22 cellular contexts compared by ENCODE assay signal in genomic region chr1:182205378-182206022, GRCh38.
DNase-seq lines count a peak whose midpoint lies in the region; ATAC-seq, FAIRE-seq and TF ChIP-seq lines count a peak whose summit lies in the region.
"Had no signal": no experiment of that assay in that cellular context is flagged by ENCODE, and none has a peak within 500 bp of the region (broad histone marks: within the 10 kb centered on the region; RNA-seq: fewer than 3 reads in every experiment).

No MANE protein-coding gene starts in this region.

- intact Hi-C loops in MCF 10A (cut with micrococcal nuclease): no loop called here
- intact Hi-C loops in stomach (cut with DNase I; ENCODE audit: low total_unique reads): no loop called here

- H3K9me3 Mint-ChIP-seq in MCF 10A (ENCODE audit: unreplicated experiment): no peaks in the 10 kb centered on the region
- H3K9me3 Mint-ChIP-seq: activated CD8-positive, alpha-beta T cell treated with anti-CD3 and anti-CD28 coated beads for 36 hours; activated naive CD8-positive, alpha-beta T cell treated with anti-CD3 and anti-CD28 coated beads, Interleukin-2, amount 10 ng/mL, durations not matched to agents 7 days and 5 days; H9; neural crest cell; type B pancreatic cell had no signal

- peaks cover 8% of the 10 kb centered on the region for H3K4me1 Mint-ChIP-seq in MCF 10A (ENCODE audit: insufficient read depth, unreplicated experiment)

- TF ChIP-seq EP300 in stomach (IDR thresholded peaks at IDR 0.05): no peak

- TF ChIP-seq CTCF in D721Med (IDR thresholded peaks at IDR 0.05; ENCODE audit: insufficient read depth, missing control alignments): no peak
- no peak for TF ChIP-seq CTCF in MCF 10A (IDR thresholded peaks at IDR 0.05; ENCODE audit: unreplicated experiment)
- no peak for TF ChIP-seq CTCF in hepatocyte (IDR thresholded peaks at IDR 0.05; ENCODE audit: poor library complexity)
- no peak for TF ChIP-seq CTCF in stomach (IDR thresholded peaks at IDR 0.05)

- H3K79me2 ChIP-seq in hepatocyte: no peaks in the 10 kb centered on the region

- ATAC-seq in GM18520 (IDR thresholded peaks at IDR 0.05; ENCODE audit: unreplicated experiment) (no peak), GM19328 (IDR thresholded peaks at IDR 0.05; ENCODE audit: unreplicated experiment) (no peak)
- ATAC-seq: activated CD8-positive, alpha-beta T cell treated with anti-CD3 and anti-CD28 coated beads for 36 hours had no signal

- no peak overlapping the region for H3K4me3 ChIP-seq in hepatocyte
- H3K4me3 ChIP-seq in stomach: no peak overlapping the region

- H3K27me3 Mint-ChIP-seq in MCF 10A (ENCODE audit: insufficient read depth, unreplicated experiment): no peaks in the 10 kb centered on the region
- H3K27me3 Mint-ChIP-seq: activated CD8-positive, alpha-beta T cell treated with anti-CD3 and anti-CD28 coated beads for 36 hours; type B pancreatic cell had no signal

- POLR2A ChIA-PET in MCF 10A (lab: Yijun Ruan, JAX): interaction anchor here (0.5 to 4.0 kb wide), 21 partner anchors 9 to 191 kb away, joined by 3 to 25 read pairs (median 4); no protein-coding TSS in a partner anchor

- H3K27me3 ChIP-seq in hepatocyte: no peaks in the 10 kb centered on the region
- H3K27me3 ChIP-seq in stomach: no peaks in the 10 kb centered on the region

- CTCF ChIA-PET in MCF 10A (lab: Yijun Ruan, JAX): interaction anchor here (0.6 to 4.5 kb wide), 11 partner anchors 8 to 192 kb away, joined by 3 to 42 read pairs (median 4); no protein-coding TSS in a partner anchor

- H3K27ac Mint-ChIP-seq in MCF 10A (ENCODE audit: low read depth, unreplicated experiment): no peak overlapping the region
- H3K27ac Mint-ChIP-seq: activated CD8-positive, alpha-beta T cell treated with anti-CD3 and anti-CD28 coated beads for 36 hours; activated naive CD8-positive, alpha-beta T cell treated with anti-CD3 and anti-CD28 coated beads, Interleukin-2, amount 10 ng/mL, durations not matched to agents 7 days and 5 days; CD8-positive, alpha-beta memory T cell; H9; type B pancreatic cell had no signal

- H3K9me2 ChIP-seq in hepatocyte (replicated peaks; ENCODE audit: insufficient read depth): no peaks in the 10 kb centered on the region

- H3K36me3 Mint-ChIP-seq in MCF 10A (ENCODE audit: insufficient read depth, unreplicated experiment): no peaks in the 10 kb centered on the region
- H3K36me3 Mint-ChIP-seq: activated naive CD8-positive, alpha-beta T cell treated with anti-CD3 and anti-CD28 coated beads, Interleukin-2, amount 10 ng/mL, durations not matched to agents 7 days and 5 days; CD8-positive, alpha-beta memory T cell; type B pancreatic cell had no signal

- H3K9me3 ChIP-seq in hepatocyte (ENCODE audit: low read depth) (no peaks in the 10 kb centered on the region), stomach (no peaks in the 10 kb centered on the region)

- no peak overlapping the region for H2AFZ ChIP-seq in hepatocyte

- H4K20me1 ChIP-seq in hepatocyte (ENCODE audit: insufficient read depth, poor library complexity, severe bottlenecking): no peaks in the 10 kb centered on the region

- no peak for TF ChIP-seq POLR2A in stomach (IDR thresholded peaks at IDR 0.05)

- no TSS peak for BruUV-seq in MCF 10A (replicated peaks; lab: Mats Ljungman, UMichigan)

- peak overlapping the region; percentile 73 for H3K27ac ChIP-seq in hepatocyte
- H3K27ac ChIP-seq in stomach: peak overlapping the region; percentile 26 to 83 (median 70)

- peak; percentile 46 for FAIRE-seq in D721Med (lab: Jason Lieb, UNC)
- FAIRE-seq: GM18507 had no signal

- H3K4me2 ChIP-seq in hepatocyte: no peak overlapping the region

- H3K4me1 ChIP-seq in hepatocyte (ENCODE audit: insufficient read depth) (peaks cover 44% of the 10 kb centered on the region), stomach (peaks cover 0 to 66% (median 23%) of the 10 kb centered on the region in 4 donors)

- H3K4me3 Mint-ChIP-seq in MCF 10A (ENCODE audit: unreplicated experiment): no peak overlapping the region
- H3K4me3 Mint-ChIP-seq: activated CD8-positive, alpha-beta T cell treated with anti-CD3 and anti-CD28 coated beads for 36 hours; activated naive CD8-positive, alpha-beta T cell treated with anti-CD3 and anti-CD28 coated beads, Interleukin-2, amount 10 ng/mL, durations not matched to agents 7 days and 5 days; CD8-positive, alpha-beta memory T cell; H9; neural crest cell; type B pancreatic cell had no signal

- no peak for DNase-seq in D721Med (ENCODE audit: insufficient read length, low spot score)
- DNase-seq in MCF 10A (ENCODE audit: unreplicated experiment): peak; percentile 36
- DNase-seq in hepatocyte (ENCODE audit: low spot score): peak; percentile 45
- DNase-seq in stomach: no peak
- DNase-seq in NCI-H510A treated with DMSO at 0.1 percent for 48 hours (lab: John Stamatoyannopoulos, UW): no peak
- DNase-seq in NCI-H1436 (lab: John Stamatoyannopoulos, UW): no peak
- DNase-seq: activated CD8-positive, alpha-beta T cell treated with anti-CD3 and anti-CD28 coated beads for 36 hours; activated naive CD8-positive, alpha-beta T cell treated with anti-CD3 and anti-CD28 coated beads, Interleukin-2, amount 10 ng/mL, durations not matched to agents 7 days and 5 days; activated T-cell treated with anti-CD3 and anti-CD28 coated beads, Interleukin-2, amount 50 U/mL, for 48 hours; CD8-positive, alpha-beta memory T cell; DND-41; H9; hypothalamus; KBM-7; midbrain; NCI-H2227 treated with DMSO at 0.1 percent for 48 hours; RPMI8226 had no signal

- H3K36me3 ChIP-seq in hepatocyte (replicated peaks; ENCODE audit: insufficient read depth, low read depth) (no peaks in the 10 kb centered on the region), stomach (no peaks in the 10 kb centered on the region)

Comparison
In these comparisons a context has a peak if more than half of its experiments do, and no peak if none do; other contexts are left out.
1. DNase-seq: peak in MCF 10A (single experiment) and hepatocyte (single experiment); none in D721Med (single experiment), stomach (single experiment), NCI-H510A treated with DMSO at 0.1 percent for 48 hours (single experiment) and NCI-H1436 (single experiment).